8 cellular contexts compared by ENCODE assay signal in the genomic region with DNA sequence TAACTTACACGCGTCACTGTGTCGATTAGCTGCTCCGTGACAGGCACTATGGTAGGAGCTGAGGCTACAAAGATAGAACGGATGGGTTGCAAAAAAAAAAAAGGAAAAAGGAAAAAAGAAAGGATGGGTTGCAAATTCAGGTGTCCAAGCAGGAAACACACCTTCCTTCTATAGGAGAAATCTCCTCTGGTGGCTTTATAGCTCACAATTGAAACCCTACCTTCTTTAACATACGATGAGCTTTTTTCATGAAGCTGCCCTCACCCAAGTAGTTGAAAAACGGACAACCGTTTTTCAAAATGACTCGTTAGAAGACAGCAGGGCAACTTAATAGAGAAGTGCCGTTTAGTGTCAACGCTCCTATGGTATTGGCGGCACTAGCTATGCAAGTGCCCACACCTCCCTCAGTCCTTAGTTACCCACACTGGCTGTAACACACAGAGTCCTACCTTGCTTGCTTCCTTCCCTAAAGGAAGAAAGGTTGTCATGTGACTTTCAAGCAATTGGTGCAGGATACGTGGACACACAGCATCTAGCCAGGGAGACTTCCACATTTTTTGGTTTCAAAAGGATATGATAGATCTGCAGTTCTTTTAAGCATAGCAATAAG. TPM values are rescaled to one million over a fixed set of nuclear protein-coding genes. Genes with fewer than 3 reads are reported as not detected.
DNase-seq lines count a peak whose midpoint lies in the region; ATAC-seq and TF ChIP-seq lines count a peak whose summit lies in the region.

No MANE protein-coding gene starts in this region.

- no peaks in the 10 kb centered on the region for H3F3A ChIP-seq in GM23338 (replicated peaks; ENCODE audit: low read depth)

- no peak overlapping the region for H2AK5ac ChIP-seq in neuronal stem cell (ENCODE audit: low read depth, low read length)

- H3K9me3 ChIP-seq in gastroesophageal sphincter (peaks cover 0 to under 1% (median 0%) of the 10 kb centered on the region in 3 donors), neuronal stem cell (replicated peaks in 1 of 2; ENCODE audit: control insufficient read depth in 2 of 2, insufficient read depth in 1 of 2, low read depth in 1 of 2, low read length in 2 of 2) (peaks cover 0 to 2% of the 10 kb centered on the region in 2 donors)

- H3K9me3 Mint-ChIP-seq in GM23338, result no peaks in the 10 kb centered on the region

- no peak overlapping the region for H4K8ac ChIP-seq in neuronal stem cell (ENCODE audit: low read depth, low read length)

- H4K91ac ChIP-seq in neuronal stem cell (ENCODE audit: low read depth, low read length, poor library complexity), result no peak overlapping the region

- H3K4me1 ChIP-seq in GM23338 (ENCODE audit: insufficient read depth) (peaks cover 16% of the 10 kb centered on the region), gastroesophageal sphincter (peaks cover 3 to 44% (median 22%) of the 10 kb centered on the region in 3 donors), neuronal stem cell (ENCODE audit: control insufficient read depth in 2 of 2, insufficient read depth in 1 of 2, low read depth in 1 of 2, low read length in 2 of 2) (peaks cover 4 to 9% of the 10 kb centered on the region in 2 donors)

- no peak overlapping the region for H2BK15ac ChIP-seq in neuronal stem cell (ENCODE audit: low read length)

- H3K9me2 ChIP-seq in GM23338 (ENCODE audit: insufficient read depth), result no peaks in the 10 kb centered on the region

- H3K4me3 ChIP-seq in GM23338 (peak overlapping the region; percentile 63), gastroesophageal sphincter (peak overlapping the region; percentile 73 to 87), neuronal stem cell (ENCODE audit: low read length in 2 of 2) (peak overlapping the region; percentile 79 to 94)

- peak overlapping the region; percentile 99 for H3K27ac Mint-ChIP-seq in GM23338

- peak; percentile 16 for ATAC-seq in GM23338
- ATAC-seq in gastroesophageal sphincter, result no peak

- H3K36me3 ChIP-seq in GM23338 (ENCODE audit: insufficient read depth), result no peaks in the 10 kb centered on the region
- peaks cover 0 to 25% of the 10 kb centered on the region in 2 donors for H3K36me3 ChIP-seq in gastroesophageal sphincter
- peaks cover 3 to 6% of the 10 kb centered on the region in 2 donors for H3K36me3 ChIP-seq in neuronal stem cell (replicated peaks in 1 of 2; ENCODE audit: control insufficient read depth in 2 of 2, insufficient read depth in 2 of 2, low read length in 2 of 2)

- no peak overlapping the region for H2BK5ac ChIP-seq in neuronal stem cell (ENCODE audit: low read length)

- H3K4ac ChIP-seq in neuronal stem cell (ENCODE audit: low read length), result no peak overlapping the region

- H3K36me3 Mint-ChIP-seq in GM23338 (ENCODE audit: low read depth), result peaks cover 4% of the 10 kb centered on the region; the same call in 1 of the 3 replicates

- DNase-seq in NCI-H1105 treated with DMSO at 0.1 percent for 48 hours (lab: John Stamatoyannopoulos, UW), result peak; percentile 31
- no peak for DNase-seq in NCI-H1105 (lab: John Stamatoyannopoulos, UW)
- peak; percentile 21 for DNase-seq in GM23338 (ENCODE audit: low spot score)
- peak; percentile 60 for DNase-seq in NCI-H187 treated with DMSO at 0.1 percent for 48 hours (lab: John Stamatoyannopoulos, UW)
- DNase-seq in activated T-cell treated with anti-CD3 and anti-CD28 coated beads, Interleukin-2, amount 50 U/mL, for 48 hours, result peak; percentile 28 to 31
- peak; percentile 8 for DNase-seq in neuronal stem cell (ENCODE audit: low spot score)
- DNase-seq in activated effector memory CD4-positive, alpha-beta T cell treated with anti-CD3 and anti-CD28 coated beads, Interleukin-2, amount 50 U/mL, for 16 hours, result no peak

- peak overlapping the region; percentile 76 for H3K4me2 ChIP-seq in GM23338
- H3K4me2 ChIP-seq in neuronal stem cell (ENCODE audit: insufficient read depth, low read length, poor library complexity, severe bottlenecking), result peak overlapping the region; percentile 59

- TF ChIP-seq CTCF in GM23338 (conservative IDR thresholded peaks at IDR 0.05; ENCODE audit: low read depth in 2 of 2), result no peak
- no peak for TF ChIP-seq CTCF in gastroesophageal sphincter (IDR thresholded peaks at IDR 0.05)

- H3K9ac ChIP-seq in neuronal stem cell (ENCODE audit: low read depth, low read length, poor library complexity), result peak overlapping the region; percentile 65

- no peak for TF ChIP-seq POLR2A in gastroesophageal sphincter (IDR thresholded peaks at IDR 0.05)

- no peak overlapping the region for H3K14ac ChIP-seq in neuronal stem cell (ENCODE audit: low read length)

- H3K23ac ChIP-seq in neuronal stem cell (ENCODE audit: low read depth, low read length, poor library complexity), result no peak overlapping the region

- no peak for TF ChIP-seq EP300 in gastroesophageal sphincter (IDR thresholded peaks at IDR 0.05)

- peak overlapping the region; percentile 95 for H3K4me3 Mint-ChIP-seq in GM23338

- no peak overlapping the region for H2BK12ac ChIP-seq in neuronal stem cell (ENCODE audit: low read length)

- 0% methylated on average over 12 to 13 of the region's 13 CpGs for WGBS in gastroesophageal sphincter (ENCODE audit: low coverage in 1 of 2), 2 donors
- WGBS in neuronal stem cell (ENCODE audit: extremely low coverage in 2 of 2, insufficient read length in 2 of 2, insufficient replicate concordance in 1 of 2), 2 donors, result no CpG with 5 or more reads among the region's 13 CpGs

- H2AFZ ChIP-seq in GM23338 (peak overlapping the region; percentile 69), neuronal stem cell (ENCODE audit: low read length) (peak overlapping the region; percentile 95)

- peaks cover 6% of the 10 kb centered on the region for H3K27me3 Mint-ChIP-seq in GM23338 (ENCODE audit: insufficient read depth, low read depth, poor library complexity)

- peaks cover 10% of the 10 kb centered on the region for H3K4me1 Mint-ChIP-seq in GM23338

- no peaks in the 10 kb centered on the region for H3K27me3 ChIP-seq in GM23338 (ENCODE audit: insufficient read depth)
- H3K27me3 ChIP-seq in gastroesophageal sphincter, result no peaks in the 10 kb centered on the region
- no peaks in the 10 kb centered on the region for H3K27me3 ChIP-seq in neuronal stem cell (ENCODE audit: control insufficient read depth in 3 of 3, insufficient read depth in 3 of 3, low read depth in 1 of 3, low read length in 3 of 3)

- peaks cover 48% of the 10 kb centered on the region for H3K79me2 ChIP-seq in GM23338 (replicated peaks; ENCODE audit: insufficient read depth)

- no peak overlapping the region for H3K18ac ChIP-seq in neuronal stem cell (ENCODE audit: low read length)

- H3K79me1 ChIP-seq in neuronal stem cell (ENCODE audit: low read depth, low read length), result no peaks in the 10 kb centered on the region

- H2BK120ac ChIP-seq in neuronal stem cell (ENCODE audit: low read depth, low read length), result no peak overlapping the region

- H3K27ac ChIP-seq in GM23338 (ENCODE audit: low read depth) (peak overlapping the region; percentile 99), gastroesophageal sphincter (peak overlapping the region; percentile 84 to 98 (median 90)), neuronal stem cell (replicated peaks; ENCODE audit: low read length) (peak overlapping the region; percentile 72)

- H4K20me1 ChIP-seq in GM23338 (replicated peaks; ENCODE audit: insufficient read depth), result 0 out of 2 replicates have a peak, but pooled peaks cover 5% of the 10 kb centered on the region

TF ChIP-seq in GM23338, 12 proteins besides CTCF, POLR2A, EP300 and RAD21:
- TF ChIP-seq EZH2phosphoT487 (IDR thresholded peaks at IDR 0.05; ENCODE audit: unreplicated experiment) (no peak), STAT1 (IDR thresholded peaks at IDR 0.05; ENCODE audit: unreplicated experiment) (no peak), ZNF114 (CRISPR knock-in tag; IDR thresholded peaks at IDR 0.05) (no peak), CREB1 (CRISPR knock-in tag; IDR thresholded peaks at IDR 0.05; ENCODE audit: low read depth) (no peak), JUNB (IDR thresholded peaks at IDR 0.05; ENCODE audit: unreplicated experiment) (no peak), EZH2 (IDR thresholded peaks at IDR 0.05; ENCODE audit: low read depth, unreplicated experiment) (no peak)
- TF ChIP-seq, protein P1, sequence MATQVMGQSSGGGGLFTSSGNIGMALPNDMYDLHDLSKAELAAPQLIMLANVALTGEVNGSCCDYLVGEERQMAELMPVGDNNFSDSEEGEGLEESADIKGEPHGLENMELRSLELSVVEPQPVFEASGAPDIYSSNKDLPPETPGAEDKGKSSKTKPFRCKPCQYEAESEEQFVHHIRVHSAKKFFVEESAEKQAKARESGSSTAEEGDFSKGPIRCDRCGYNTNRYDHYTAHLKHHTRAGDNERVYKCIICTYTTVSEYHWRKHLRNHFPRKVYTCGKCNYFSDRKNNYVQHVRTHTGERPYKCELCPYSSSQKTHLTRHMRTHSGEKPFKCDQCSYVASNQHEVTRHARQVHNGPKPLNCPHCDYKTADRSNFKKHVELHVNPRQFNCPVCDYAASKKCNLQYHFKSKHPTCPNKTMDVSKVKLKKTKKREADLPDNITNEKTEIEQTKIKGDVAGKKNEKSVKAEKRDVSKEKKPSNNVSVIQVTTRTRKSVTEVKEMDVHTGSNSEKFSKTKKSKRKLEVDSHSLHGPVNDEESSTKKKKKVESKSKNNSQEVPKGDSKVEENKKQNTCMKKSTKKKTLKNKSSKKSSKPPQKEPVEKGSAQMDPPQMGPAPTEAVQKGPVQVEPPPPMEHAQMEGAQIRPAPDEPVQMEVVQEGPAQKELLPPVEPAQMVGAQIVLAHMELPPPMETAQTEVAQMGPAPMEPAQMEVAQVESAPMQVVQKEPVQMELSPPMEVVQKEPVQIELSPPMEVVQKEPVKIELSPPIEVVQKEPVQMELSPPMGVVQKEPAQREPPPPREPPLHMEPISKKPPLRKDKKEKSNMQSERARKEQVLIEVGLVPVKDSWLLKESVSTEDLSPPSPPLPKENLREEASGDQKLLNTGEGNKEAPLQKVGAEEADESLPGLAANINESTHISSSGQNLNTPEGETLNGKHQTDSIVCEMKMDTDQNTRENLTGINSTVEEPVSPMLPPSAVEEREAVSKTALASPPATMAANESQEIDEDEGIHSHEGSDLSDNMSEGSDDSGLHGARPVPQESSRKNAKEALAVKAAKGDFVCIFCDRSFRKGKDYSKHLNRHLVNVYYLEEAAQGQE (IDR thresholded peaks at IDR 0.05; ENCODE audit: unreplicated experiment), result no peak

RNA-seq across cellular contexts. Expression of a gene that starts 0.7 kb away (rescaled TPM):
- total RNA-seq in GM23338 (2014; rRNA removed; shearing (Covaris generic)), result 17.7 and 24.9 TPM in 2 replicates
- 30.6 and 52.2 TPM in 2 replicates for polyA plus RNA-seq in GM23338 (2016; fragmentation: Nextera tagmentation; extraction: Ambion mirVana)
- 10 to 100 TPM; 39.3 to 51.6 (median 41.8) TPM for total RNA-seq in gastroesophageal sphincter
- 6.6 TPM for polyA plus RNA-seq in neuronal stem cell (2013, experiment 1 of 2)
- 7.0 TPM for polyA plus RNA-seq in neuronal stem cell (2013, experiment 2 of 2)

Comparison
In these comparisons a context has a peak if more than half of its experiments do, and no peak if none do; other contexts are left out.
1. DNase-seq: peak in NCI-H1105 treated with DMSO at 0.1 percent for 48 hours (single experiment), GM23338 (single experiment), NCI-H187 treated with DMSO at 0.1 percent for 48 hours (single experiment), activated T-cell treated with anti-CD3 and anti-CD28 coated beads, Interleukin-2, amount 50 U/mL, for 48 hours (2 of 2) and neuronal stem cell (single experiment); none in NCI-H1105 (single experiment) and activated effector memory CD4-positive, alpha-beta T cell treated with anti-CD3 and anti-CD28 coated beads, Interleukin-2, amount 50 U/mL, for 16 hours (single experiment).
2. Peak in every context shown above with its lines, with median percentiles within 50 percentile points of each other: H3K27ac ChIP-seq and H3K4me3 ChIP-seq.